10 cellular contexts compared by ENCODE assay signal in the genomic region with DNA sequence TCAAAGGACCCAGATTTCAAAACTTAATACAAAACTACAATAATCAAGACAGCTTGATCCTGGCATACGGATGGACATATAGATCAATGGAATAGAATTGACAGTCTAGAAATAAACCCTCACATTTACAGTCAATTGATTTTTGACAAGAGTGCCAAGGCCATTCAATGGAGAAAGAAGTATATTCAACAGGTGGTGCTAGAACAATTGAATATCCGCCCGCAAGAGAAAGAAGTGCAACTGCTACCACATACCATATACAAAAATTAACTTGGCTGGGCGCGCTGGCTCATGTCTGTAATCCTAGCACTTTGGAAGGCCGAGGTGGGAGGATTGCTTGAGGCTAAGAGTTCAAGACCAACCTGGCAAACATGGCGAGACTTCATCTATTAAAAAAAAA. TPM values are rescaled to one million over a fixed set of nuclear protein-coding genes. Genes with fewer than 3 reads are reported as not detected.
"Had no signal": no experiment of that assay in that cellular context is flagged by ENCODE, and none has a peak within 500 bp of the region (broad histone marks: within the 10 kb centered on the region; RNA-seq: fewer than 3 reads in every experiment).

No MANE protein-coding gene starts in this region.

- H3K36me3 Mint-ChIP-seq: IgD-negative memory B cell had no signal

- H3K4me3 Mint-ChIP-seq: IgD-negative memory B cell had no signal

- H3K4me1 Mint-ChIP-seq: IgD-negative memory B cell had no signal

- H3K9me3 Mint-ChIP-seq: IgD-negative memory B cell had no signal

- H3K27ac ChIP-seq: HL-60, KMS-11 had no signal

- H3K4me3 ChIP-seq: K562 had no signal

- H3K27ac Mint-ChIP-seq: IgD-negative memory B cell had no signal

- ATAC-seq: HepG2, K562 had no signal

- DNase-seq: IMR-90, KBM-7, KG1 had no signal

RNA-seq across cellular contexts. Expression of a gene that starts 23.2 kb away (rescaled TPM):
- total RNA-seq: HepG2, HT-29, HT1080, IMR-90 had no signal
